Comparison of ENCODE assay signal across 1 cellular context in genomic region chr1:117929340-117930172, GRCh38.
TF ChIP-seq lines count a peak whose summit lies in the region.

GDAP2 (minus strand) TSS chr1:117929621; CDS start chr1:117920357, 9,264 bp downstream.
WDR3 (plus strand) TSS chr1:117929739; CDS start chr1:117933320, 3,581 bp downstream.

TF ChIP-seq in HepG2, 621 proteins besides CTCF, POLR2A, EP300 and RAD21 (continued from another document and continues in another):
- TF ChIP-seq HBP1 (CRISPR knock-in tag; IDR thresholded peaks at IDR 0.05; ENCODE audit: low read depth), result no peak
- TF ChIP-seq NFIB (CRISPR knock-in tag; IDR thresholded peaks at IDR 0.05; ENCODE audit: borderline replicate concordance), result no peak
- TF ChIP-seq POGK (CRISPR knock-in tag; conservative IDR thresholded peaks at IDR 0.05), result no peak
- TF ChIP-seq ZNF225 (CRISPR knock-in tag; IDR thresholded peaks at IDR 0.05), result peak; percentile 9; the same call in 1 of the 2 replicates
- TF ChIP-seq RNF2 (conservative IDR thresholded peaks at IDR 0.05; ENCODE audit: low read depth), result no peak
- TF ChIP-seq HOXD1 (CRISPR knock-in tag; IDR thresholded peaks at IDR 0.05), result no peak
- TF ChIP-seq DNMT1 (CRISPR knock-in tag; IDR thresholded peaks at IDR 0.05), result no peak
- TF ChIP-seq TFAP4 (IDR thresholded peaks at IDR 0.05; ENCODE audit: borderline replicate concordance, low read depth), result peak; percentile 83
- TF ChIP-seq SAP130 (CRISPR knock-in tag; IDR thresholded peaks at IDR 0.05; ENCODE audit: low read depth), result peak; percentile 96
- TF ChIP-seq THRA (CRISPR knock-in tag; IDR thresholded peaks at IDR 0.05; ENCODE audit: borderline replicate concordance), result 0 out of 2 replicates have a peak, but pooled peaks have one; percentile 27
- TF ChIP-seq SKIL (CRISPR knock-in tag; IDR thresholded peaks at IDR 0.05; ENCODE audit: borderline replicate concordance), result no peak
- no peak for TF ChIP-seq FOXA1 (IDR thresholded peaks at IDR 0.05)
- no peak for TF ChIP-seq FOXA1 (CRISPR knock-in tag; IDR thresholded peaks at IDR 0.05)
- TF ChIP-seq JUN (CRISPR knock-in tag; IDR thresholded peaks at IDR 0.05), result no peak
- TF ChIP-seq ZFP62 (CRISPR knock-in tag; IDR thresholded peaks at IDR 0.05), result no peak
- peak; percentile 84 for TF ChIP-seq SRSF1 (optimal IDR thresholded peaks at IDR 0.05; ENCODE audit: low read depth, low read length)
- no peak for TF ChIP-seq KLF11 (CRISPR knock-in tag; IDR thresholded peaks at IDR 0.05)
- no peak for TF ChIP-seq NR2F2 (IDR thresholded peaks at IDR 0.05; ENCODE audit: borderline replicate concordance, low read depth)
- TF ChIP-seq ZNF333 (CRISPR knock-in tag; IDR thresholded peaks at IDR 0.05; ENCODE audit: borderline replicate concordance), result no peak
- no peak for TF ChIP-seq TEF (CRISPR knock-in tag; IDR thresholded peaks at IDR 0.05)
- TF ChIP-seq NR2C2 (CRISPR knock-in tag; IDR thresholded peaks at IDR 0.05; ENCODE audit: borderline replicate concordance), result peak; percentile 71
- TF ChIP-seq ZNF3 (CRISPR knock-in tag; IDR thresholded peaks at IDR 0.05), result no peak
- TF ChIP-seq PHB2 (IDR thresholded peaks at IDR 0.05; ENCODE audit: partially characterized antibody), result no peak
- no peak for TF ChIP-seq ZMAT5 (CRISPR knock-in tag; IDR thresholded peaks at IDR 0.05; ENCODE audit: borderline replicate concordance, low read depth)
- TF ChIP-seq NRL (CRISPR knock-in tag; IDR thresholded peaks at IDR 0.05; ENCODE audit: borderline replicate concordance), result peak; percentile 15; the same call in 1 of the 2 replicates
- TF ChIP-seq MEF2D (CRISPR knock-in tag; IDR thresholded peaks at IDR 0.05), result no peak
- TF ChIP-seq KDM5A (IDR thresholded peaks at IDR 0.05; ENCODE audit: borderline replicate concordance, low read length), result peak; percentile 45
- TF ChIP-seq HOXA9 (CRISPR knock-in tag; IDR thresholded peaks at IDR 0.05; ENCODE audit: borderline replicate concordance), result no peak
- peak; percentile 67 for TF ChIP-seq ZBTB40 (IDR thresholded peaks at IDR 0.05)
- peak; percentile 6; the same call in 1 of the 2 replicates for TF ChIP-seq ZBTB40 (CRISPR knock-in tag; IDR thresholded peaks at IDR 0.05)
- no peak for TF ChIP-seq GMEB2 (CRISPR knock-in tag; IDR thresholded peaks at IDR 0.05; ENCODE audit: low read depth)
- TF ChIP-seq SOX6 (IDR thresholded peaks at IDR 0.05), result no peak
- no peak for TF ChIP-seq SOX6 (CRISPR knock-in tag; IDR thresholded peaks at IDR 0.05)
- no peak for TF ChIP-seq EED (CRISPR knock-in tag; IDR thresholded peaks at IDR 0.05)
- peak; percentile 48; the same call in 1 of the 2 replicates for TF ChIP-seq ZNF670 (CRISPR knock-in tag; IDR thresholded peaks at IDR 0.05; ENCODE audit: borderline replicate concordance)
- peak; percentile 87 for TF ChIP-seq NFYB (CRISPR knock-in tag; IDR thresholded peaks at IDR 0.05)
- no peak for TF ChIP-seq ZNF841 (CRISPR knock-in tag; IDR thresholded peaks at IDR 0.05; ENCODE audit: borderline replicate concordance)
- TF ChIP-seq ZNF383 (CRISPR knock-in tag; IDR thresholded peaks at IDR 0.05; ENCODE audit: borderline replicate concordance), result peak; percentile 83; the same call in 1 of the 2 replicates
- 0 out of 2 replicates have a peak, but pooled peaks have one; percentile 27 for TF ChIP-seq ZNF503 (CRISPR knock-in tag; IDR thresholded peaks at IDR 0.05)
- peak; percentile 74 for TF ChIP-seq SP5 (CRISPR knock-in tag; IDR thresholded peaks at IDR 0.05; ENCODE audit: borderline replicate concordance, low read depth)
